Comparison of ENCODE assay signal across 11 cellular contexts in genomic region chr3:141553055-141553454, GRCh38.
A peak's percentile ranks its signal among the peaks of the same experiment; 100 is the strongest.
DNase-seq lines count a peak whose midpoint lies in the region; ATAC-seq and TF ChIP-seq lines count a peak whose summit lies in the region.
"Had no signal": no experiment of that assay in that cellular context is flagged by ENCODE, and none has a peak within 500 bp of the region (broad histone marks: within the 10 kb centered on the region; RNA-seq: fewer than 3 reads in every experiment).

No MANE protein-coding gene starts in this region.

- peaks cover 38% of the 10 kb centered on the region for H3K36me3 ChIP-seq in endodermal cell (ENCODE audit: control insufficient read depth, insufficient read depth, low read length)

- WGBS in endodermal cell (ENCODE audit: insufficient coverage in 1 of 2, insufficient read length in 1 of 2), 2 experiments, result no CpG with 5 or more reads among the region's 1 CpG

- intact Hi-C loops in CD4-positive, alpha-beta T cell (cut with DNase I, micrococcal nuclease), result loop anchor here in 1 of 2 experiments (1.0 to 2.0 kb wide), 3 partner anchors 22 to 64 kb away; no protein-coding TSS in a partner anchor

- CTCF ChIA-PET in CD4-positive, alpha-beta T cell (lab: Charles Lee), result interaction anchor here (1.0 to 1.5 kb wide), 2 partner anchors 22 to 93 kb away, joined by 4 to 6 read pairs; no protein-coding TSS in a partner anchor

- POLR2A ChIA-PET in CD4-positive, alpha-beta T cell (lab: Charles Lee), result interaction anchor here (0.6 to 5.1 kb wide), 15 partner anchors 9 to 895 kb away, joined by 3 to 91 read pairs (median 7); partner anchors contain the start of genes PXYLP1, RASA2 and XRN1

- H3K9me3 Mint-ChIP-seq in CD4-positive, alpha-beta T cell, result peaks cover under 1% of the 10 kb centered on the region
- H3K9me3 Mint-ChIP-seq in activated T-helper 17 cell treated with anti-CD3 and anti-CD28 coated beads, Interleukin-2, amount 50 U/mL, for 72 hours, result peaks cover 3% of the 10 kb centered on the region
- H3K9me3 Mint-ChIP-seq in naive B cell (peaks cover 0 to 2% (median 0%) of the 10 kb centered on the region in 7 donors), endodermal cell (no peaks in the 10 kb centered on the region)

- H3K4me3 Mint-ChIP-seq in CD4-positive, alpha-beta T cell, result peak overlapping the region; percentile 47
- peak overlapping the region; percentile 63 for H3K4me3 Mint-ChIP-seq in activated T-helper 17 cell treated with anti-CD3 and anti-CD28 coated beads, Interleukin-2, amount 50 U/mL, for 72 hours
- H3K4me3 Mint-ChIP-seq in naive B cell (peak overlapping the region in 2 of 8 donors; percentile 9 to 43), endodermal cell (no peak overlapping the region)

- H3K4me1 ChIP-seq in endodermal cell (ENCODE audit: control insufficient read depth, insufficient read depth, low read length), result no peaks in the 10 kb centered on the region
- H3K4me1 ChIP-seq: parathyroid adenoma had no signal

- no peaks in the 10 kb centered on the region for H3K27me3 ChIP-seq in CD4-positive, alpha-beta T cell (ENCODE audit: control insufficient read depth, insufficient read depth, low read length)
- H3K27me3 ChIP-seq in endodermal cell (ENCODE audit: control insufficient read depth, insufficient read depth, low read length, poor library complexity, severe bottlenecking), result no peaks in the 10 kb centered on the region

- peaks cover 54% of the 10 kb centered on the region for H3K36me3 Mint-ChIP-seq in CD4-positive, alpha-beta T cell (ENCODE audit: low read depth)
- peaks cover 42% of the 10 kb centered on the region for H3K36me3 Mint-ChIP-seq in activated T-helper 17 cell treated with anti-CD3 and anti-CD28 coated beads, Interleukin-2, amount 50 U/mL, for 72 hours (ENCODE audit: low read depth)
- peaks cover 28 to 31% of the 10 kb centered on the region in 2 donors for H3K36me3 Mint-ChIP-seq in naive B cell
- peaks cover 12% of the 10 kb centered on the region for H3K36me3 Mint-ChIP-seq in endodermal cell (ENCODE audit: low read depth)

- no peak overlapping the region for H3K9ac ChIP-seq in endodermal cell (ENCODE audit: extremely low read depth, low read length, poor library complexity, severe bottlenecking)
- H3K9ac ChIP-seq: parathyroid adenoma had no signal

- H3K4me1 Mint-ChIP-seq in CD4-positive, alpha-beta T cell (ENCODE audit: low read depth), result peaks cover 63% of the 10 kb centered on the region
- H3K4me1 Mint-ChIP-seq in activated T-helper 17 cell treated with anti-CD3 and anti-CD28 coated beads, Interleukin-2, amount 50 U/mL, for 72 hours, result peaks cover 50% of the 10 kb centered on the region
- H3K4me1 Mint-ChIP-seq in naive B cell (peaks cover 32 to 41% (median 40%) of the 10 kb centered on the region in 3 donors), endodermal cell (no peaks in the 10 kb centered on the region)

- in situ Hi-C loops in KBM-7 (cut with MboI; ENCODE audit: low pct_unique_long_range_greater_than_20kb, low sequenced_read_pairs), result loop anchor here (25.0 kb wide), 1 partner anchor 91 kb away; no protein-coding TSS in a partner anchor

- H3K9me3 ChIP-seq in CD4-positive, alpha-beta T cell (ENCODE audit: control insufficient read depth, low read length), result no peaks in the 10 kb centered on the region
- peaks cover 2% of the 10 kb centered on the region for H3K9me3 ChIP-seq in endodermal cell (ENCODE audit: control insufficient read depth, low read length)

- TF ChIP-seq CTCF in CD4-positive, alpha-beta T cell (IDR thresholded peaks at IDR 0.05), result no peak
- TF ChIP-seq CTCF in endodermal cell (conservative IDR thresholded peaks at IDR 0.05), result no peak

- DNase-seq in CD4-positive, alpha-beta T cell, result peak in 1 of 10 experiments; percentile 7
- DNase-seq in KBM-7 (peak; percentile 34), naive B cell (peak; percentile 30), endodermal cell (no peak)
- DNase-seq in activated effector memory CD4-positive, alpha-beta T cell treated with anti-CD3 and anti-CD28 coated beads, Interleukin-2, amount 50 U/mL, for 16 hours, result no peak
- DNase-seq: hippocampal formation; NCI-H524; stimulated activated CD4-positive, alpha-beta T cell treated with anti-CD3 and anti-CD28 coated beads, Interleukin-2, amount 100 ng/mL, for 48 hours had no signal

- H3K27me3 Mint-ChIP-seq in CD4-positive, alpha-beta T cell, result no peaks in the 10 kb centered on the region
- H3K27me3 Mint-ChIP-seq in activated T-helper 17 cell treated with anti-CD3 and anti-CD28 coated beads, Interleukin-2, amount 50 U/mL, for 72 hours, result no peaks in the 10 kb centered on the region
- H3K27me3 Mint-ChIP-seq in naive B cell (no peaks in the 10 kb centered on the region), endodermal cell (ENCODE audit: insufficient read depth) (no peaks in the 10 kb centered on the region)

- ATAC-seq in CD4-positive, alpha-beta T cell (ENCODE audit: poor library complexity), result peak; percentile 84
- peak; percentile 65 for ATAC-seq in activated T-helper 17 cell treated with anti-CD3 and anti-CD28 coated beads, Interleukin-2, amount 50 U/mL, for 72 hours (replicated peaks)
- ATAC-seq in naive B cell (ENCODE audit: low read depth in 2 of 2) (peak; percentile 71 to 72), GM21367 (IDR thresholded peaks at IDR 0.05; ENCODE audit: unreplicated experiment) (no peak)

- peak overlapping the region; percentile 81 for H3K27ac Mint-ChIP-seq in CD4-positive, alpha-beta T cell
- peak overlapping the region; percentile 74 for H3K27ac Mint-ChIP-seq in activated T-helper 17 cell treated with anti-CD3 and anti-CD28 coated beads, Interleukin-2, amount 50 U/mL, for 72 hours
- H3K27ac Mint-ChIP-seq in naive B cell (peak overlapping the region in 2 of 6 donors; percentile 14 to 64), endodermal cell (no peak overlapping the region)

- H3K27ac ChIP-seq in CD4-positive, alpha-beta T cell (ENCODE audit: low read depth, low read length), result no peak overlapping the region
- H3K27ac ChIP-seq in endodermal cell (ENCODE audit: low read depth, low read length), result no peak overlapping the region
- H3K27ac ChIP-seq: parathyroid adenoma had no signal

- no peak overlapping the region for H3K4me3 ChIP-seq in endodermal cell (ENCODE audit: low read length)

Comparison
In these comparisons a context has a peak if more than half of its experiments do, and no peak if none do; other contexts are left out.
1. DNase-seq: peak in KBM-7 (single experiment) and naive B cell (single experiment); none in endodermal cell (single experiment) and activated effector memory CD4-positive, alpha-beta T cell treated with anti-CD3 and anti-CD28 coated beads, Interleukin-2, amount 50 U/mL, for 16 hours (single experiment).